8 cellular contexts compared by ENCODE assay signal in genomic region chr14:63852271-63852816, GRCh38. TPM values are rescaled to one million over a fixed set of nuclear protein-coding genes. Genes with fewer than 3 reads are reported as not detected.
DNase-seq lines count a peak whose midpoint lies in the region; ATAC-seq lines count a peak whose summit lies in the region.

No MANE protein-coding gene starts in this region.

- H3K27ac ChIP-seq in iPS-20b (ENCODE audit: low read length) (no peak overlapping the region), subcutaneous abdominal adipose tissue (ENCODE audit: low read depth, low read length) (no peak overlapping the region)

- H3K9ac ChIP-seq in iPS-20b (ENCODE audit: low read depth, low read length) (peak overlapping the region; percentile 65; the same call in 1 of the 2 replicates), subcutaneous abdominal adipose tissue (ENCODE audit: low read length in 5 of 5) (peak overlapping the region in 4 of 5 donors; percentile 57 to 80 (median 67))

- peak overlapping the region; percentile 84 for H3K4me3 ChIP-seq in iPS-20b (ENCODE audit: low read length)
- H3K4me3 ChIP-seq in subcutaneous abdominal adipose tissue (ENCODE audit: low read depth in 1 of 5, low read length in 5 of 5), result peak overlapping the region; percentile 71 to 82 (median 77)

- intact Hi-C loops in activated CD4-positive, alpha-beta T cell treated with anti-CD3 and anti-CD28 coated beads, Interleukin-2, amount 10 ng/mL, durations not matched to agents 24 days and 14 days (cut with micrococcal nuclease), result loop anchor here (5.0 kb wide), 5 partner anchors 50 to 655 kb away; partner anchors contain the start of gene SGPP1

- no peak for ATAC-seq in activated T-helper 17 cell treated with anti-CD3 and anti-CD28 coated beads, Interleukin-2, amount 50 U/mL, for 72 hours (replicated peaks)

- H3K36me3 ChIP-seq in iPS-20b (ENCODE audit: insufficient read depth, low read depth, low read length) (no peaks in the 10 kb centered on the region), subcutaneous abdominal adipose tissue (ENCODE audit: control insufficient read depth in 5 of 5, insufficient read depth in 5 of 5, low read length in 5 of 5) (no peaks in the 10 kb centered on the region)

- H3K4me3 Mint-ChIP-seq in activated CD4-positive, alpha-beta T cell treated with anti-CD3 and anti-CD28 coated beads, Interleukin-2, amount 10 ng/mL, durations not matched to agents 24 days and 14 days, result peak overlapping the region; percentile 96
- peak overlapping the region; percentile 96 for H3K4me3 Mint-ChIP-seq in activated T-helper 17 cell treated with anti-CD3 and anti-CD28 coated beads, Interleukin-2, amount 50 U/mL, for 72 hours

- H3K27me3 Mint-ChIP-seq in activated CD4-positive, alpha-beta T cell treated with anti-CD3 and anti-CD28 coated beads, Interleukin-2, amount 10 ng/mL, durations not matched to agents 24 days and 14 days, result peaks cover 14% of the 10 kb centered on the region
- H3K27me3 Mint-ChIP-seq in activated T-helper 17 cell treated with anti-CD3 and anti-CD28 coated beads, Interleukin-2, amount 50 U/mL, for 72 hours, result no peaks in the 10 kb centered on the region

- H3K9me3 ChIP-seq in iPS-20b (ENCODE audit: insufficient read depth, low read depth, low read length), result no peaks in the 10 kb centered on the region
- no peaks in the 10 kb centered on the region for H3K9me3 ChIP-seq in subcutaneous abdominal adipose tissue (ENCODE audit: control insufficient read depth in 5 of 5, low read length in 5 of 5)

- H3K36me3 Mint-ChIP-seq in activated CD4-positive, alpha-beta T cell treated with anti-CD3 and anti-CD28 coated beads, Interleukin-2, amount 10 ng/mL, durations not matched to agents 24 days and 14 days (ENCODE audit: low read depth), result peaks cover 9% of the 10 kb centered on the region
- H3K36me3 Mint-ChIP-seq in activated T-helper 17 cell treated with anti-CD3 and anti-CD28 coated beads, Interleukin-2, amount 50 U/mL, for 72 hours (ENCODE audit: low read depth), result peaks cover 3% of the 10 kb centered on the region

- H3K9me3 Mint-ChIP-seq in activated CD4-positive, alpha-beta T cell treated with anti-CD3 and anti-CD28 coated beads, Interleukin-2, amount 10 ng/mL, durations not matched to agents 24 days and 14 days, result no peaks in the 10 kb centered on the region
- H3K9me3 Mint-ChIP-seq in activated T-helper 17 cell treated with anti-CD3 and anti-CD28 coated beads, Interleukin-2, amount 50 U/mL, for 72 hours, result no peaks in the 10 kb centered on the region

- H3K4me1 ChIP-seq in iPS-20b (ENCODE audit: insufficient read depth, low read length) (peaks cover 3% of the 10 kb centered on the region; the same call in 1 of the 2 replicates), subcutaneous abdominal adipose tissue (ENCODE audit: control insufficient read depth in 5 of 5, insufficient read depth in 5 of 5, low read length in 5 of 5) (peaks cover 0 to 31% (median 15%) of the 10 kb centered on the region in 5 donors)

- H3K27ac Mint-ChIP-seq in activated CD4-positive, alpha-beta T cell treated with anti-CD3 and anti-CD28 coated beads, Interleukin-2, amount 10 ng/mL, durations not matched to agents 24 days and 14 days, result peak overlapping the region; percentile 73
- peak overlapping the region; percentile 72 for H3K27ac Mint-ChIP-seq in activated T-helper 17 cell treated with anti-CD3 and anti-CD28 coated beads, Interleukin-2, amount 50 U/mL, for 72 hours

- DNase-seq in activated CD4-positive, alpha-beta T cell treated with anti-CD3 and anti-CD28 coated beads, Interleukin-2, amount 10 ng/mL, durations not matched to agents 24 days and 14 days, result no peak
- DNase-seq in activated CD4-positive, alpha-beta T cell treated with anti-CD3 and anti-CD28 coated beads, Interleukin-2, amount 50 U/mL, for 4 hours, result no peak
- DNase-seq in HuH-7.5 (ENCODE audit: low spot score) (peak; percentile 28), NOMO-1 treated with dmso at 0.1 percent for 144 hours (lab: John Stamatoyannopoulos, UW; ENCODE audit: unreplicated experiment) (no peak)
- DNase-seq in stimulated activated CD4-positive, alpha-beta T cell treated with anti-CD3 and anti-CD28 coated beads, Interleukin-1b, Interleukin-23, amount 100 ng/mL, for 48 hours, result no peak

- H3K4me1 Mint-ChIP-seq in activated CD4-positive, alpha-beta T cell treated with anti-CD3 and anti-CD28 coated beads, Interleukin-2, amount 10 ng/mL, durations not matched to agents 24 days and 14 days, result peaks cover 31% of the 10 kb centered on the region
- peaks cover 22% of the 10 kb centered on the region for H3K4me1 Mint-ChIP-seq in activated T-helper 17 cell treated with anti-CD3 and anti-CD28 coated beads, Interleukin-2, amount 50 U/mL, for 72 hours

- H3K27me3 ChIP-seq in iPS-20b (ENCODE audit: insufficient read depth, low read length) (peaks cover 22% of the 10 kb centered on the region), subcutaneous abdominal adipose tissue (ENCODE audit: control insufficient read depth in 5 of 5, insufficient read depth in 4 of 5, low read length in 5 of 5) (no peaks in the 10 kb centered on the region)

RNA-seq across cellular contexts. Expression of gene SYNE2, which starts 0.5 kb away (rescaled TPM):
- 22.0 and 22.4 TPM in 2 replicates for total RNA-seq in activated CD4-positive, alpha-beta T cell treated with anti-CD3 and anti-CD28 coated beads, Interleukin-2, amount 10 ng/mL, durations not matched to agents 24 days and 14 days
- total RNA-seq in activated T-helper 17 cell treated with anti-CD3 and anti-CD28 coated beads, Interleukin-2, amount 50 U/mL, for 72 hours, result 10 to 100 TPM; 48.5 to 66.9 TPM
